8 cellular contexts compared by ENCODE assay signal in the genomic region with DNA sequence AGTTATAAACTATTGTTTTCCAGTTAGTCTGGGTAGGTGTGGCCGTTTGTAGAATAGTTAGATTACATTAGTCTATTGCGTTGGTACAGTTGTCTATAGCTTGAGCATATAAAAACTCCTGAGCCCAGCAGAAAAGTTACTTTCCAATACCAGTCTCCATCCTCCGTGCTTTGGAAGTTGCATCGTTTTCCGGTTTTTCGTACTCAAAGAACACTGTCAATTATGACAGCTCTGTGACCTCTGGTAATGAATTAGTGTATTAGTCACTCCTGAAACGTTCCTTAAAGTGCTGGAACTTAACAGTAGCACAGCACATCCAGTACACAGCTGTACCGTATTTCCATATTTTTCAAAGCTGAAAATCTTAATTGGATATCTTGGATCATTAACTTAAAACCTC. TPM values are rescaled to one million over a fixed set of nuclear protein-coding genes. Genes with fewer than 3 reads are reported as not detected.
A peak's percentile ranks its signal among the peaks of the same experiment; 100 is the strongest.
DNase-seq lines count a peak whose midpoint lies in the region.

No MANE protein-coding gene starts in this region.

- H3K4me3 Mint-ChIP-seq in activated naive CD4-positive, alpha-beta T cell treated with anti-CD3 and anti-CD28 coated beads for 36 hours, result peak overlapping the region; percentile 83
- H3K4me3 Mint-ChIP-seq in activated T-helper 2 cell treated with anti-CD3 and anti-CD28 coated beads, Interferon-gamma antibody, Interleukin-2, Interleukin-4, amounts not matched to agents 10 μg/mL and 5 μg/mL and 100 μg/mL, durations not matched to agents 14 hours and 24 hours and 36 hours (ENCODE audit: low read depth), result peak overlapping the region; percentile 79

- CTCF ChIA-PET in activated naive CD4-positive, alpha-beta T cell treated with anti-CD3 and anti-CD28 coated beads for 36 hours (lab: Charles Lee), result interaction anchor here (0.7 to 1.7 kb wide), 8 partner anchors 33 to 399 kb away, joined by 3 to 8 read pairs (median 4); a partner anchor contains a TSS

- H3K27me3 Mint-ChIP-seq in activated naive CD4-positive, alpha-beta T cell treated with anti-CD3 and anti-CD28 coated beads for 36 hours (ENCODE audit: low read depth), result no peaks in the 10 kb centered on the region
- H3K27me3 Mint-ChIP-seq in activated T-helper 2 cell treated with anti-CD3 and anti-CD28 coated beads, Interferon-gamma antibody, Interleukin-2, Interleukin-4, amounts not matched to agents 10 μg/mL and 5 μg/mL and 100 μg/mL, durations not matched to agents 14 hours and 24 hours and 36 hours (ENCODE audit: low read depth), result peaks cover 11% of the 10 kb centered on the region

- no peaks in the 10 kb centered on the region for H3K36me3 ChIP-seq in iPS DF 6.9 (ENCODE audit: control insufficient read depth, insufficient read depth, low read length)

- no peaks in the 10 kb centered on the region for H3K36me3 Mint-ChIP-seq in activated naive CD4-positive, alpha-beta T cell treated with anti-CD3 and anti-CD28 coated beads for 36 hours (ENCODE audit: low read depth)
- H3K36me3 Mint-ChIP-seq in activated T-helper 2 cell treated with anti-CD3 and anti-CD28 coated beads, Interferon-gamma antibody, Interleukin-2, Interleukin-4, amounts not matched to agents 10 μg/mL and 5 μg/mL and 100 μg/mL, durations not matched to agents 14 hours and 24 hours and 36 hours (ENCODE audit: low read depth), result peaks cover 8% of the 10 kb centered on the region

- no peaks in the 10 kb centered on the region; the same call in 1 of the 2 replicates for H3K4me1 ChIP-seq in iPS DF 6.9 (ENCODE audit: control insufficient read depth, insufficient read depth, low read length)

- no CpG with 5 or more reads among the region's 8 CpGs for WGBS in iPS DF 6.9 (ENCODE audit: insufficient coverage, insufficient read length)

- H3K4me1 Mint-ChIP-seq in activated naive CD4-positive, alpha-beta T cell treated with anti-CD3 and anti-CD28 coated beads for 36 hours (ENCODE audit: low read depth), result peaks cover 32% of the 10 kb centered on the region
- H3K4me1 Mint-ChIP-seq in activated T-helper 2 cell treated with anti-CD3 and anti-CD28 coated beads, Interferon-gamma antibody, Interleukin-2, Interleukin-4, amounts not matched to agents 10 μg/mL and 5 μg/mL and 100 μg/mL, durations not matched to agents 14 hours and 24 hours and 36 hours (ENCODE audit: low read depth), result peaks cover 27% of the 10 kb centered on the region

- intact Hi-C loops in activated naive CD4-positive, alpha-beta T cell treated with anti-CD3 and anti-CD28 coated beads for 36 hours (cut with micrococcal nuclease), result loop anchor here (2.0 kb wide), 2 partner anchors 120 to 1060 kb away; a partner anchor contains a TSS
- intact Hi-C loops in activated T-helper 2 cell treated with anti-CD3 and anti-CD28 coated beads, Interferon-gamma antibody, Interleukin-2, Interleukin-4, amounts not matched to agents 10 μg/mL and 5 μg/mL and 100 μg/mL, durations not matched to agents 14 hours and 24 hours and 36 hours (cut with micrococcal nuclease), result loop anchor here (2.0 to 5.0 kb wide), 2 partner anchors 38 to 179 kb away; a partner anchor contains a TSS

- H3K27ac Mint-ChIP-seq in activated naive CD4-positive, alpha-beta T cell treated with anti-CD3 and anti-CD28 coated beads for 36 hours, result peak overlapping the region; percentile 92
- H3K27ac Mint-ChIP-seq in activated T-helper 2 cell treated with anti-CD3 and anti-CD28 coated beads, Interferon-gamma antibody, Interleukin-2, Interleukin-4, amounts not matched to agents 10 μg/mL and 5 μg/mL and 100 μg/mL, durations not matched to agents 14 hours and 24 hours and 36 hours, result peak overlapping the region; percentile 76

- no peak overlapping the region for H3K27ac ChIP-seq in iPS DF 6.9 (ENCODE audit: low read length)
- H3K27ac ChIP-seq in skin epidermis, result peak overlapping the region; percentile 85 to 99 (median 97)

- DNase-seq in activated naive CD4-positive, alpha-beta T cell treated with anti-CD3 and anti-CD28 coated beads for 36 hours, result peak; percentile 31
- DNase-seq in activated naive CD4-positive, alpha-beta T cell (lab: John Stamatoyannopoulos, UW), result no peak
- DNase-seq in activated T-helper 2 cell treated with anti-CD3 and anti-CD28 coated beads, Interferon-gamma antibody, Interleukin-2, Interleukin-4, amounts not matched to agents 10 μg/mL and 5 μg/mL and 100 μg/mL, durations not matched to agents 14 hours and 24 hours and 36 hours (ENCODE audit: low spot score), result no peak
- DNase-seq in iPS DF 6.9 (ENCODE audit: low read depth, low spot score), result no peak
- no peak for DNase-seq in NCI-H1105 treated with DMSO at 0.1 percent for 48 hours (lab: John Stamatoyannopoulos, UW)
- no peak for DNase-seq in middle frontal gyrus (ENCODE audit: extremely low spot score, low spot score)
- DNase-seq in iPS-NIHi11 (ENCODE audit: low spot score), result no peak

- H3K27me3 ChIP-seq in iPS DF 6.9 (ENCODE audit: control insufficient read depth, insufficient read depth, low read length), result no peaks in the 10 kb centered on the region

- no peaks in the 10 kb centered on the region for H3K9me3 ChIP-seq in iPS DF 6.9 (ENCODE audit: control insufficient read depth, insufficient read depth, low read length)

- peak overlapping the region; percentile 74; the same call in 1 of the 2 replicates for H3K4me3 ChIP-seq in iPS DF 6.9 (ENCODE audit: low read length)
- peak overlapping the region; percentile 72 to 98 (median 83) for H3K4me3 ChIP-seq in skin epidermis

- H3K9me3 Mint-ChIP-seq in activated naive CD4-positive, alpha-beta T cell treated with anti-CD3 and anti-CD28 coated beads for 36 hours, result no peaks in the 10 kb centered on the region
- H3K9me3 Mint-ChIP-seq in activated T-helper 2 cell treated with anti-CD3 and anti-CD28 coated beads, Interferon-gamma antibody, Interleukin-2, Interleukin-4, amounts not matched to agents 10 μg/mL and 5 μg/mL and 100 μg/mL, durations not matched to agents 14 hours and 24 hours and 36 hours, result no peaks in the 10 kb centered on the region

RNA-seq across cellular contexts. Expression of a gene that starts 0.8 kb away (rescaled TPM):
- total RNA-seq in activated naive CD4-positive, alpha-beta T cell treated with anti-CD3 and anti-CD28 coated beads for 36 hours, result 1 to 10 TPM; 3.8 to 4.2 TPM
- total RNA-seq in activated T-helper 2 cell treated with anti-CD3 and anti-CD28 coated beads, Interferon-gamma antibody, Interleukin-2, Interleukin-4, amounts not matched to agents 10 μg/mL and 5 μg/mL and 100 μg/mL, durations not matched to agents 14 hours and 24 hours and 36 hours, result 10.5 and 10.8 TPM in 2 replicates

RNA-seq across cellular contexts. Expression of a gene that starts 38.9 kb away (rescaled TPM):
- total RNA-seq in activated naive CD4-positive, alpha-beta T cell treated with anti-CD3 and anti-CD28 coated beads for 36 hours, result 1 to 10 TPM; 1.0 to 1.2 TPM
- 0.18 and 0.23 TPM in 2 replicates for total RNA-seq in activated T-helper 2 cell treated with anti-CD3 and anti-CD28 coated beads, Interferon-gamma antibody, Interleukin-2, Interleukin-4, amounts not matched to agents 10 μg/mL and 5 μg/mL and 100 μg/mL, durations not matched to agents 14 hours and 24 hours and 36 hours

RNA-seq across cellular contexts. Expression of a gene that starts 49.0 kb away (rescaled TPM):
- total RNA-seq in activated naive CD4-positive, alpha-beta T cell treated with anti-CD3 and anti-CD28 coated beads for 36 hours, result under 1 TPM; 0.20 to 0.29 TPM
- total RNA-seq in activated T-helper 2 cell treated with anti-CD3 and anti-CD28 coated beads, Interferon-gamma antibody, Interleukin-2, Interleukin-4, amounts not matched to agents 10 μg/mL and 5 μg/mL and 100 μg/mL, durations not matched to agents 14 hours and 24 hours and 36 hours, result not detected in 2 replicates
